In genomic region chr4:58760100-58760499, GRCh38 we compare ENCODE assay signal across 25 cellular contexts.
"Had no signal": no experiment of that assay in that cellular context is flagged by ENCODE, and none has a peak within 500 bp of the region (broad histone marks: within the 10 kb centered on the region; RNA-seq: fewer than 3 reads in every experiment).

No MANE protein-coding gene starts in this region.

- H3K27me3 ChIP-seq: esophagus squamous epithelium, heart right ventricle, neutrophil, right atrium auricular region, testis, tibial artery had no signal

- ATAC-seq: effector memory CD8-positive, alpha-beta T cell; heart right ventricle; left ventricle myocardium superior; lower lobe of right lung; natural killer cell; sciatic nerve; stimulated activated memory B cell treated with anti-CD40 and anti-IgM and Interleukin-4, amounts not matched to agents 10 μg/mL and 1 μg/mL and 100 μg/mL, for 72 hours; stimulated activated naive CD8-positive, alpha-beta T cell treated with anti-CD3 and anti-CD28 coated beads, Interleukin-15, Interleukin-2, amounts not matched to agents 100 U/mL and 50 U/mL, for 24 hours had no signal

- H3K9me3 Mint-ChIP-seq: neural crest cell; stimulated activated memory B cell treated with anti-CD40 and anti-IgM and Interleukin-4, amounts not matched to agents 10 μg/mL and 1 μg/mL and 100 μg/mL, for 72 hours; type B pancreatic cell had no signal

- FAIRE-seq: endometrium, keratinocyte had no signal

- H3K36me3 Mint-ChIP-seq: immature natural killer cell; natural killer cell; stimulated activated memory B cell treated with anti-CD40 and anti-IgM and Interleukin-4, amounts not matched to agents 10 μg/mL and 1 μg/mL and 100 μg/mL, for 72 hours; type B pancreatic cell had no signal

- H3K27ac Mint-ChIP-seq: effector memory CD8-positive, alpha-beta T cell; immature natural killer cell; natural killer cell; stimulated activated memory B cell treated with anti-CD40 and anti-IgM and Interleukin-4, amounts not matched to agents 10 μg/mL and 1 μg/mL and 100 μg/mL, for 72 hours; type B pancreatic cell had no signal

- H3K4me3 Mint-ChIP-seq: effector memory CD8-positive, alpha-beta T cell; immature natural killer cell; natural killer cell; neural crest cell; stimulated activated memory B cell treated with anti-CD40 and anti-IgM and Interleukin-4, amounts not matched to agents 10 μg/mL and 1 μg/mL and 100 μg/mL, for 72 hours; type B pancreatic cell had no signal

- H3K9me3 ChIP-seq: esophagus squamous epithelium, heart right ventricle, lower lobe of right lung, neutrophil, prostate gland, right atrium auricular region, testis, tibial artery had no signal

- DNase-seq: cortex of kidney; effector memory CD8-positive, alpha-beta T cell; erythroblast; esophagus squamous epithelium; foreskin melanocyte; glutamatergic neuron; heart right ventricle; immature natural killer cell; left ventricle myocardium superior; lower lobe of right lung; natural killer cell; stimulated activated CD4-positive, alpha-beta T cell treated with anti-CD3 and anti-CD28 coated beads, Interleukin-4, amount 100 ng/mL, for 4 hours; stimulated activated naive CD8-positive, alpha-beta T cell treated with anti-CD3 and anti-CD28 coated beads, Interleukin-15, Interleukin-2, amounts not matched to agents 100 U/mL and 50 U/mL, for 24 hours; substantia nigra; testis; tibial artery had no signal

- H3K27ac ChIP-seq: esophagus squamous epithelium, heart right ventricle, lower lobe of right lung, neutrophil, prostate gland, right atrium auricular region, testis, tibial artery had no signal

- H3K27me3 Mint-ChIP-seq: effector memory CD8-positive, alpha-beta T cell; stimulated activated memory B cell treated with anti-CD40 and anti-IgM and Interleukin-4, amounts not matched to agents 10 μg/mL and 1 μg/mL and 100 μg/mL, for 72 hours; type B pancreatic cell had no signal

- H3K4me3 ChIP-seq: esophagus squamous epithelium, heart right ventricle, lower lobe of right lung, prostate gland, right atrium auricular region, testis, tibial artery had no signal

- H3K36me3 ChIP-seq: esophagus squamous epithelium, heart right ventricle, lower lobe of right lung, neutrophil, prostate gland, right atrium auricular region, tibial artery had no signal

- H3K4me1 ChIP-seq: esophagus squamous epithelium, heart right ventricle, lower lobe of right lung, prostate gland, right atrium auricular region, testis, tibial artery had no signal

- H3K4me1 Mint-ChIP-seq: immature natural killer cell; natural killer cell; neural crest cell; stimulated activated memory B cell treated with anti-CD40 and anti-IgM and Interleukin-4, amounts not matched to agents 10 μg/mL and 1 μg/mL and 100 μg/mL, for 72 hours had no signal
